9 cellular contexts compared by ENCODE assay signal in the genomic region with DNA sequence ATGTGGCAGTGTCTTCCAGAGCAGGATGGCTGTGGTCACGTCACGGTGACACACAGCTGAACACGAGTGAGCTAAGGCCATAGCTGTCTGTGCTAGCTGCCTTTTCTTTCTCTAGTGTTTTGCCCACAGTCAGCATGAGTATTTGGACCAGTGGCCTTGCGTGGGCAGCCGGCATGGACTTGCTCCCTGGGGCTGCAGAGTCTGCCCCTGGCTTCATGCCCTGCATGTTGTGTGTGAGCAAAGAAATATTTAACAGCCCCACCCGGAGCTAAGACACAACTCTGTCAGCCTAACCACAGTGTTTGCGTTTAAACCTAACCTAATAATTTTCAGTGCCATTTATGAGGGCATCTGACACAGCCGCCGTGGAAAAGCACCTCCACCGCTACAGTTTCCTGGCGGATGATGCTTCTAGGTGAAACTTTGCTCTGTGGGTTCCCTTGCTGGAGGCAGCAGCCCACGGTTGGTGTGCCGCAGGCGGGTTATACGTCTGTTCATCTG.
DNase-seq lines count a peak whose midpoint lies in the region; ATAC-seq and TF ChIP-seq lines count a peak whose summit lies in the region.
"Had no signal": no experiment of that assay in that cellular context is flagged by ENCODE, and none has a peak within 500 bp of the region (broad histone marks: within the 10 kb centered on the region; RNA-seq: fewer than 3 reads in every experiment).

No MANE protein-coding gene starts in this region.

- TF ChIP-seq CTCF in MM.1S (IDR thresholded peaks at IDR 0.05; ENCODE audit: low read length): no peak

- H3K4me3 ChIP-seq in MM.1S (ENCODE audit: low read length): no peak overlapping the region
- H3K4me3 ChIP-seq: skin epidermis had no signal

- H3K4me1 ChIP-seq in MM.1S (ENCODE audit: low read length): no peaks in the 10 kb centered on the region

- H3K9me3 ChIP-seq in MM.1S (replicated peaks; ENCODE audit: insufficient read depth, low read length): no peaks in the 10 kb centered on the region

- H3F3A ChIP-seq in MM.1S (ENCODE audit: insufficient read depth, low read length): no peaks in the 10 kb centered on the region

- DNase-seq in AG08396 (ENCODE audit: low spot score): peak; percentile 49
- DNase-seq in NCI-H2081 treated with DMSO at 0.1 percent for 48 hours (lab: John Stamatoyannopoulos, UW): peak; percentile 12
- peak; percentile 18 for DNase-seq in activated effector memory CD4-positive, alpha-beta T cell treated with Interleukin-2 at 50 U/mL for 16 hours
- peak; percentile 18 for DNase-seq in kidney tubule cell (ENCODE audit: low spot score)
- no peak for DNase-seq in MM.1S
- DNase-seq in effector CD8-positive, alpha-beta T cell (lab: John Stamatoyannopoulos, UW): no peak

- no peaks in the 10 kb centered on the region for H3K9me2 ChIP-seq in MM.1S (replicated peaks; ENCODE audit: insufficient read depth, low read length)

- no peak overlapping the region for H2AFZ ChIP-seq in MM.1S (ENCODE audit: low read length)

- H4K20me1 ChIP-seq in MM.1S (ENCODE audit: insufficient read depth, low read length): peaks cover 16% of the 10 kb centered on the region

- ATAC-seq in GM21723 (IDR thresholded peaks at IDR 0.05; ENCODE audit: unreplicated experiment) (no peak), GM18867 (IDR thresholded peaks at IDR 0.05; ENCODE audit: unreplicated experiment) (no peak)

- no peak overlapping the region for H3K9ac ChIP-seq in MM.1S (ENCODE audit: low read length)

- H3K4me2 ChIP-seq in MM.1S (ENCODE audit: low read depth, low read length): no peak overlapping the region

- H3K27ac ChIP-seq in MM.1S (ENCODE audit: low read length): no peak overlapping the region

- no peaks in the 10 kb centered on the region for H3K27me3 ChIP-seq in MM.1S (replicated peaks; ENCODE audit: insufficient read depth, low read length)

- H3K79me2 ChIP-seq in MM.1S (ENCODE audit: low read length): peaks cover 100% of the 10 kb centered on the region

- no peaks in the 10 kb centered on the region; the same call in 1 of the 2 replicates for H3K36me3 ChIP-seq in MM.1S (replicated peaks; ENCODE audit: insufficient read depth, low read length)

Comparison
In these comparisons a context has a peak if more than half of its experiments do, and no peak if none do; other contexts are left out.
1. DNase-seq: peak in AG08396 (single experiment), NCI-H2081 treated with DMSO at 0.1 percent for 48 hours (single experiment), activated effector memory CD4-positive, alpha-beta T cell treated with Interleukin-2 at 50 U/mL for 16 hours (single experiment) and kidney tubule cell (single experiment); none in MM.1S (single experiment) and effector CD8-positive, alpha-beta T cell (single experiment).